Comparison of ENCODE assay signal across 8 cellular contexts in the genomic region with DNA sequence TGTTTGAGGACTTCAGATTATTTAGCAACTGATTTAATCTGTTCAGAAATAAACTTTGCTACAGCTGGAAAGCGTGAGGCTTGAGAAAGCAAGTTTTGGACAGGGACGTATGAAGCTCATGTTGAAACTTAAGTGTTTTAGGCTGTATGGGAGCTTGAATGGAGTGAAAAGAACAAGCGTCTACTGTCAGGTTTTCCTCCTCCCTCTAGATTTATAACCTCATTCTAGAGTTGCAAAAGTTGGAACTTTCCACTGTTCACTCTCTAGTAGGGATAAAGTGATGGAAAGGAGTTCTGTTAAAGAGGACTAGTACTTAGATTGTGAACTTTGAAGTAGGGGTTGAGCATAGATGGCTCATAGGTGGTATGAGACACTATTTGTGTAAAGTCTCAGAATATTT. TPM values are rescaled to one million over a fixed set of nuclear protein-coding genes. Genes with fewer than 3 reads are reported as not detected.
DNase-seq lines count a peak whose midpoint lies in the region; ATAC-seq and TF ChIP-seq lines count a peak whose summit lies in the region.

No MANE protein-coding gene starts in this region.

- no peaks in the 10 kb centered on the region; the same call in 1 of the 2 replicates for H3K27me3 Mint-ChIP-seq in HFFc6 (ENCODE audit: insufficient read depth)
- no peaks in the 10 kb centered on the region for H3K27me3 Mint-ChIP-seq in activated T-helper 2 cell treated with anti-CD3 and anti-CD28 coated beads, Interferon-gamma antibody, Interleukin-2, Interleukin-4, amounts not matched to agents 10 μg/mL and 5 μg/mL and 100 μg/mL, durations not matched to agents 14 hours and 24 hours and 36 hours (ENCODE audit: low read depth)
- H3K27me3 Mint-ChIP-seq in stimulated activated memory B cell treated with anti-CD40 and anti-IgM and Interleukin-4, amounts not matched to agents 10 μg/mL and 1 μg/mL and 100 μg/mL, for 72 hours: no peaks in the 10 kb centered on the region

- POLR2A ChIA-PET in A673 (lab: Charles Lee; ENCODE audit: low non-redundant PET): no interaction called here

- intact Hi-C loops in A673 (cut with micrococcal nuclease; ENCODE audit: unreplicated experiment): no loop called here
- intact Hi-C loops in activated T-helper 2 cell treated with anti-CD3 and anti-CD28 coated beads, Interferon-gamma antibody, Interleukin-2, Interleukin-4, amounts not matched to agents 10 μg/mL and 5 μg/mL and 100 μg/mL, durations not matched to agents 14 hours and 24 hours and 36 hours (cut with micrococcal nuclease): loop anchor here (2.0 kb wide), 1 partner anchor 168 kb away; a partner anchor contains a TSS

- DNase-seq in A673 (ENCODE audit: low spot score): peak; percentile 14
- peak; percentile 2 for DNase-seq in HFFc6
- DNase-seq in activated T-helper 2 cell treated with anti-CD3 and anti-CD28 coated beads, Interferon-gamma antibody, Interleukin-2, Interleukin-4, amounts not matched to agents 10 μg/mL and 5 μg/mL and 100 μg/mL, durations not matched to agents 14 hours and 24 hours and 36 hours (ENCODE audit: low spot score): no peak
- DNase-seq in NCI-H1092 treated with DMSO at 0.1 percent for 48 hours (lab: John Stamatoyannopoulos, UW): no peak
- no peak for DNase-seq in NCI-H526 treated with DMSO at 0.1 percent for 48 hours (lab: John Stamatoyannopoulos, UW)
- no peak for DNase-seq in NCI-H774 (lab: John Stamatoyannopoulos, UW)

- H3K4me1 ChIP-seq in A673 (ENCODE audit: insufficient read depth, low read length, poor library complexity, severe bottlenecking): peaks cover 18% of the 10 kb centered on the region

- H3K4me1 Mint-ChIP-seq in HFFc6 (ENCODE audit: low read depth): peaks cover 60% of the 10 kb centered on the region
- H3K4me1 Mint-ChIP-seq in activated T-helper 2 cell treated with anti-CD3 and anti-CD28 coated beads, Interferon-gamma antibody, Interleukin-2, Interleukin-4, amounts not matched to agents 10 μg/mL and 5 μg/mL and 100 μg/mL, durations not matched to agents 14 hours and 24 hours and 36 hours (ENCODE audit: low read depth): peaks cover 54% of the 10 kb centered on the region
- peaks cover 63% of the 10 kb centered on the region for H3K4me1 Mint-ChIP-seq in stimulated activated memory B cell treated with anti-CD40 and anti-IgM and Interleukin-4, amounts not matched to agents 10 μg/mL and 1 μg/mL and 100 μg/mL, for 72 hours

- H3K27me3 ChIP-seq in A673 (replicated peaks; ENCODE audit: insufficient read depth, low read depth, low read length, poor library complexity): no peaks in the 10 kb centered on the region

- peak overlapping the region; percentile 94 for H3K27ac Mint-ChIP-seq in HFFc6
- peak overlapping the region; percentile 97 for H3K27ac Mint-ChIP-seq in activated T-helper 2 cell treated with anti-CD3 and anti-CD28 coated beads, Interferon-gamma antibody, Interleukin-2, Interleukin-4, amounts not matched to agents 10 μg/mL and 5 μg/mL and 100 μg/mL, durations not matched to agents 14 hours and 24 hours and 36 hours
- H3K27ac Mint-ChIP-seq in stimulated activated memory B cell treated with anti-CD40 and anti-IgM and Interleukin-4, amounts not matched to agents 10 μg/mL and 1 μg/mL and 100 μg/mL, for 72 hours: peak overlapping the region; percentile 97

- peak overlapping the region; percentile 98 for H3K4me3 Mint-ChIP-seq in HFFc6
- peak overlapping the region; percentile 97 for H3K4me3 Mint-ChIP-seq in activated T-helper 2 cell treated with anti-CD3 and anti-CD28 coated beads, Interferon-gamma antibody, Interleukin-2, Interleukin-4, amounts not matched to agents 10 μg/mL and 5 μg/mL and 100 μg/mL, durations not matched to agents 14 hours and 24 hours and 36 hours (ENCODE audit: low read depth)
- H3K4me3 Mint-ChIP-seq in stimulated activated memory B cell treated with anti-CD40 and anti-IgM and Interleukin-4, amounts not matched to agents 10 μg/mL and 1 μg/mL and 100 μg/mL, for 72 hours: peak overlapping the region; percentile 95

- no peaks in the 10 kb centered on the region for H3K9me3 Mint-ChIP-seq in HFFc6
- no peaks in the 10 kb centered on the region for H3K9me3 Mint-ChIP-seq in activated T-helper 2 cell treated with anti-CD3 and anti-CD28 coated beads, Interferon-gamma antibody, Interleukin-2, Interleukin-4, amounts not matched to agents 10 μg/mL and 5 μg/mL and 100 μg/mL, durations not matched to agents 14 hours and 24 hours and 36 hours
- no peaks in the 10 kb centered on the region for H3K9me3 Mint-ChIP-seq in stimulated activated memory B cell treated with anti-CD40 and anti-IgM and Interleukin-4, amounts not matched to agents 10 μg/mL and 1 μg/mL and 100 μg/mL, for 72 hours

- no peak for TF ChIP-seq CTCF in A673 (conservative IDR thresholded peaks at IDR 0.05; ENCODE audit: low read depth, low read length)
- no peak for TF ChIP-seq CTCF in HFFc6 (IDR thresholded peaks at IDR 0.05)

- no TSS peak for BruUV-seq in A673 (replicated peaks; lab: Mats Ljungman, UMichigan)

- no peak for ATAC-seq in stimulated activated memory B cell treated with anti-CD40 and anti-IgM and Interleukin-4, amounts not matched to agents 10 μg/mL and 1 μg/mL and 100 μg/mL, for 72 hours

- peak overlapping the region; percentile 82 for H3K27ac ChIP-seq in A673 (ENCODE audit: low read depth, low read length, poor library complexity, severe bottlenecking)

- CTCF ChIA-PET in A673 (lab: Charles Lee): no interaction called here

- H3K9me3 ChIP-seq in A673 (ENCODE audit: low read depth, low read length, poor library complexity, severe bottlenecking): no peaks in the 10 kb centered on the region
- no peaks in the 10 kb centered on the region for H3K9me3 ChIP-seq in iPS-18c (ENCODE audit: control insufficient read depth, insufficient read depth, low read length)

- H3K4me3 ChIP-seq in A673 (ENCODE audit: low read depth, low read length, poor library complexity, severe bottlenecking): peak overlapping the region; percentile 83
- peak overlapping the region; percentile 96 for H3K4me3 ChIP-seq in iPS-18c (ENCODE audit: insufficient read depth, low read depth, low read length)

- no peaks in the 10 kb centered on the region for H3K36me3 ChIP-seq in A673 (ENCODE audit: insufficient read depth, low read length, poor library complexity, severe bottlenecking)

- H3K36me3 Mint-ChIP-seq in HFFc6 (ENCODE audit: low read depth): peaks cover 5% of the 10 kb centered on the region; the same call in 1 of the 2 replicates
- peaks cover 43% of the 10 kb centered on the region for H3K36me3 Mint-ChIP-seq in activated T-helper 2 cell treated with anti-CD3 and anti-CD28 coated beads, Interferon-gamma antibody, Interleukin-2, Interleukin-4, amounts not matched to agents 10 μg/mL and 5 μg/mL and 100 μg/mL, durations not matched to agents 14 hours and 24 hours and 36 hours (ENCODE audit: low read depth)
- peaks cover 7% of the 10 kb centered on the region for H3K36me3 Mint-ChIP-seq in stimulated activated memory B cell treated with anti-CD40 and anti-IgM and Interleukin-4, amounts not matched to agents 10 μg/mL and 1 μg/mL and 100 μg/mL, for 72 hours

RNA-seq across cellular contexts. Expression of a gene that starts 1.1 kb away (rescaled TPM):
- 57.4 and 63.6 TPM in 2 replicates for total RNA-seq in A673 (2021)
- 10 to 100 TPM; 18.1 to 22.8 (median 20.4) TPM for total RNA-seq in HFFc6 (2021; fragmentation: NEBNext Ultra II Directional; extraction: Animal tissue kit (Norgen Biotek cat#: 25700))
- total RNA-seq in activated T-helper 2 cell treated with anti-CD3 and anti-CD28 coated beads, Interferon-gamma antibody, Interleukin-2, Interleukin-4, amounts not matched to agents 10 μg/mL and 5 μg/mL and 100 μg/mL, durations not matched to agents 14 hours and 24 hours and 36 hours: 47.6 and 47.8 TPM in 2 replicates

RNA-seq across cellular contexts. Expression of a gene that starts 49.3 kb away (rescaled TPM):
- 162 and 164 TPM in 2 replicates for total RNA-seq in A673 (2021)
- 10 to 100 TPM; 75.6 to 89.0 (median 79.5) TPM for total RNA-seq in HFFc6 (2021; fragmentation: NEBNext Ultra II Directional; extraction: Animal tissue kit (Norgen Biotek cat#: 25700))
- 78.7 and 79.1 TPM in 2 replicates for total RNA-seq in activated T-helper 2 cell treated with anti-CD3 and anti-CD28 coated beads, Interferon-gamma antibody, Interleukin-2, Interleukin-4, amounts not matched to agents 10 μg/mL and 5 μg/mL and 100 μg/mL, durations not matched to agents 14 hours and 24 hours and 36 hours

RNA-seq across cellular contexts. Expression of a gene that starts 50.7 kb away (rescaled TPM):
- 20.8 and 21.5 TPM in 2 replicates for total RNA-seq in A673 (2021)
- total RNA-seq in HFFc6 (2021; fragmentation: NEBNext Ultra II Directional; extraction: Animal tissue kit (Norgen Biotek cat#: 25700)): 1 to 10 TPM; 5.4 to 8.7 (median 6.0) TPM
- 14.4 and 14.5 TPM in 2 replicates for total RNA-seq in activated T-helper 2 cell treated with anti-CD3 and anti-CD28 coated beads, Interferon-gamma antibody, Interleukin-2, Interleukin-4, amounts not matched to agents 10 μg/mL and 5 μg/mL and 100 μg/mL, durations not matched to agents 14 hours and 24 hours and 36 hours

Comparison
In these comparisons a context has a peak if more than half of its experiments do, and no peak if none do; other contexts are left out.
1. DNase-seq: peak in A673 (single experiment) and HFFc6 (single experiment); none in activated T-helper 2 cell treated with anti-CD3 and anti-CD28 coated beads, Interferon-gamma antibody, Interleukin-2, Interleukin-4, amounts not matched to agents 10 μg/mL and 5 μg/mL and 100 μg/mL, durations not matched to agents 14 hours and 24 hours and 36 hours (single experiment), NCI-H1092 treated with DMSO at 0.1 percent for 48 hours (single experiment), NCI-H526 treated with DMSO at 0.1 percent for 48 hours (single experiment) and NCI-H774 (single experiment).
2. Peak in every context shown above with its lines, with median percentiles within 50 percentile points of each other: H3K27ac Mint-ChIP-seq and H3K4me3 Mint-ChIP-seq.